In genomic region chr17:19461139-19461538, GRCh38 we compare ENCODE assay signal across 15 cellular contexts. TPM values are rescaled to one million over a fixed set of nuclear protein-coding genes. Genes with fewer than 3 reads are reported as not detected.
DNase-seq lines count a peak whose midpoint lies in the region; ATAC-seq and TF ChIP-seq lines count a peak whose summit lies in the region.
"Had no signal": no experiment of that assay in that cellular context is flagged by ENCODE, and none has a peak within 500 bp of the region (broad histone marks: within the 10 kb centered on the region; RNA-seq: fewer than 3 reads in every experiment).

No MANE protein-coding gene starts in this region.

- H3K27ac Mint-ChIP-seq in brain: peak overlapping the region; percentile 36 to 97 (median 86)
- H3K27ac Mint-ChIP-seq in naive thymus-derived CD8-positive, alpha-beta T cell: peak overlapping the region in 3 of 10 donors; percentile 8 to 57 (median 35)
- H3K27ac Mint-ChIP-seq: HFFc6 had no signal

- POLR2A ChIA-PET in naive thymus-derived CD8-positive, alpha-beta T cell (lab: Charles Lee): interaction anchor here (1.6 kb wide), 1 partner anchor 83 kb away, joined by 3 read pairs; the partner anchor contains the start of gene MAPK7

- peak overlapping the region in 2 of 11 experiments; percentile 89 to 90; a peak in 2 of 22 replicates for H3K27ac ChIP-seq in BLaER1 treated with 17β-estradiol and CSF1 and Interleukin-3, amounts not matched to agents 10 nM and 100 nM
- peak overlapping the region; percentile 9; the same call in 1 of the 2 replicates for H3K27ac ChIP-seq in KMS-11
- H3K27ac ChIP-seq: gastrocnemius medialis, left ventricle myocardium inferior, neutrophil had no signal

- no peaks in the 10 kb centered on the region for H3K9me3 ChIP-seq in BLaER1 treated with 17β-estradiol and CSF1 and Interleukin-3, amounts not matched to agents 10 nM and 100 nM (replicated peaks in 1 of 11)
- H3K9me3 ChIP-seq: gastrocnemius medialis, left ventricle myocardium inferior, neutrophil had no signal

- H3K27me3 ChIP-seq in BLaER1 treated with 17β-estradiol and CSF1 and Interleukin-3, amounts not matched to agents 10 nM and 100 nM: no peaks in the 10 kb centered on the region
- H3K27me3 ChIP-seq in KMS-11 (ENCODE audit: insufficient read depth, low read depth): no peaks in the 10 kb centered on the region
- H3K27me3 ChIP-seq: gastrocnemius medialis had no signal

- no peak overlapping the region for H2AFZ ChIP-seq in KMS-11 (ENCODE audit: low read depth)

- peak overlapping the region; percentile 7 to 90 (median 46); a peak in 19 of 22 replicates for H3K4me2 ChIP-seq in BLaER1 treated with 17β-estradiol and CSF1 and Interleukin-3, amounts not matched to agents 10 nM and 100 nM
- peak overlapping the region; percentile 29; the same call in 1 of the 2 replicates for H3K4me2 ChIP-seq in KMS-11

- no peak overlapping the region for H3K4me3 ChIP-seq in BLaER1 treated with 17β-estradiol and CSF1 and Interleukin-3, amounts not matched to agents 10 nM and 100 nM
- H3K4me3 ChIP-seq in KMS-11 (IDR thresholded peaks at IDR 0.05; ENCODE audit: insufficient read depth, low read depth, low read length): no peak overlapping the region
- H3K4me3 ChIP-seq: gastrocnemius medialis, left ventricle myocardium inferior had no signal

- H3K4me1 ChIP-seq in BLaER1 treated with 17β-estradiol and CSF1 and Interleukin-3, amounts not matched to agents 10 nM and 100 nM: peaks cover 32 to 66% (median 36%) of the 10 kb centered on the region in 10 experiments
- H3K4me1 ChIP-seq in KMS-11 (ENCODE audit: low read depth, poor library complexity, severe bottlenecking): peaks cover 40% of the 10 kb centered on the region
- H3K4me1 ChIP-seq: left ventricle myocardium inferior had no signal

- no peaks in the 10 kb centered on the region for H4K20me1 ChIP-seq in BLaER1 treated with 17β-estradiol and CSF1 and Interleukin-3, amounts not matched to agents 10 nM and 100 nM
- no peaks in the 10 kb centered on the region for H4K20me1 ChIP-seq in KMS-11 (ENCODE audit: insufficient read depth)

- H3K36me3 ChIP-seq in BLaER1 treated with 17β-estradiol and CSF1 and Interleukin-3, amounts not matched to agents 10 nM and 100 nM: no peaks in the 10 kb centered on the region
- no peaks in the 10 kb centered on the region for H3K36me3 ChIP-seq in KMS-11 (ENCODE audit: insufficient read depth)
- H3K36me3 ChIP-seq: gastrocnemius medialis, left ventricle myocardium inferior, neutrophil had no signal

- H3K79me2 ChIP-seq in KMS-11 (ENCODE audit: insufficient read depth, low read depth): no peaks in the 10 kb centered on the region

- H3K27me3 Mint-ChIP-seq in brain: peaks cover 7% of the 10 kb centered on the region
- H3K27me3 Mint-ChIP-seq in naive thymus-derived CD8-positive, alpha-beta T cell: no peaks in the 10 kb centered on the region

- H3K4me3 Mint-ChIP-seq in brain: peak overlapping the region in 1 of 5 experiments; percentile 43
- H3K4me3 Mint-ChIP-seq in naive thymus-derived CD8-positive, alpha-beta T cell: no peak overlapping the region
- H3K4me3 Mint-ChIP-seq: HFFc6 had no signal

- H3K9me3 Mint-ChIP-seq in brain: peaks cover 0 to 9% (median 0%) of the 10 kb centered on the region in 5 experiments
- H3K9me3 Mint-ChIP-seq in naive thymus-derived CD8-positive, alpha-beta T cell: no peaks in the 10 kb centered on the region
- H3K9me3 Mint-ChIP-seq: HFFc6 had no signal

- no peak for ATAC-seq in GM21723 (IDR thresholded peaks at IDR 0.05; ENCODE audit: unreplicated experiment)
- ATAC-seq in naive thymus-derived CD8-positive, alpha-beta T cell: no peak
- ATAC-seq: gastrocnemius medialis had no signal

- no peak overlapping the region for H3K9ac ChIP-seq in BLaER1 treated with 17β-estradiol and CSF1 and Interleukin-3, amounts not matched to agents 10 nM and 100 nM
- H3K9ac ChIP-seq in KMS-11: no peak overlapping the region

- H3K36me3 Mint-ChIP-seq in brain: no peaks in the 10 kb centered on the region
- H3K36me3 Mint-ChIP-seq in naive thymus-derived CD8-positive, alpha-beta T cell: no peaks in the 10 kb centered on the region

- TF ChIP-seq CTCF in KMS-11 (conservative IDR thresholded peaks at IDR 0.05; ENCODE audit: low read depth, low read length): no peak
- no peak for TF ChIP-seq CTCF in brain (conservative IDR thresholded peaks at IDR 0.05)

- peaks cover 88% of the 10 kb centered on the region for H3K4me1 Mint-ChIP-seq in brain
- H3K4me1 Mint-ChIP-seq in naive thymus-derived CD8-positive, alpha-beta T cell: peaks cover 15 to 49% (median 39%) of the 10 kb centered on the region in 4 donors

- DNase-seq in mesenteric fat pad (ENCODE audit: low spot score) (peak; percentile 30), NCI-H2227 (lab: John Stamatoyannopoulos, UW; ENCODE audit: unreplicated experiment) (no peak), retina (no peak)
- no peak for DNase-seq in naive thymus-derived CD8-positive, alpha-beta T cell
- DNase-seq: effector CD8-positive, alpha-beta T cell; gastrocnemius medialis; HFFc6; KG1; left ventricle myocardium inferior; SIG-M5 had no signal

RNA-seq across cellular contexts. Expression of gene RNF112, which starts 50.1 kb away (rescaled TPM):
- polyA plus RNA-seq in brain (ENCODE audit: insufficient read depth, low read depth, low replicate concordance): 14.3 TPM
- 3.9 TPM for total RNA-seq in mesenteric fat pad
- total RNA-seq in naive thymus-derived CD8-positive, alpha-beta T cell: 1 to 10 TPM; 1.3 to 2.2 TPM
- polyA plus RNA-seq in naive thymus-derived CD8-positive, alpha-beta T cell: under 1 TPM in 1 of 3 donors, not detected in 2; 0.22 TPM
